18 cellular contexts compared by ENCODE assay signal in the genomic region with DNA sequence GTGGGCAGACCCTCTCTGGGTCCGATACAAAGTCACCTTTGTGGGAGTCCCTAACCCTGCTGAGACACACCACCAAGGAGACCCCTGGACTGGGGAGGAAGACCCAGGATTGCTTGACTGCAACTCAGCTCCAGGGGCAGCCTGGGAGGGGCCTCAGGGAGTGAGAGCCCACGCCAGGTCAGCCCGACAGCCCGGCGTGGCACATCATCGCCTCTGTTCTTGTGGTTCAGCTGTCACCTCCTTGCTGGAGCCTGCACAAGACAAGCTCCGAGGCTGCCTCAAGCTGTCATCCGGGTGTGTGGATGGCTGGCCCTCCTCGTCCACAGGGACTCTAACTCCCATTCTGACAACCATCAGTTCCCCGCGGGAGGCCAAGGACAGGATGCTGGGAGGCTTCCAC.
DNase-seq lines count a peak whose midpoint lies in the region; ATAC-seq, FAIRE-seq and TF ChIP-seq lines count a peak whose summit lies in the region.
"Had no signal": no experiment of that assay in that cellular context is flagged by ENCODE, and none has a peak within 500 bp of the region (broad histone marks: within the 10 kb centered on the region; RNA-seq: fewer than 3 reads in every experiment).

No MANE protein-coding gene starts in this region.

- H3K4me2 ChIP-seq in HepG2 (ENCODE audit: low read depth, low read length), result no peak overlapping the region
- H3K4me2 ChIP-seq: BLaER1 had no signal

- TF ChIP-seq RAD21 in HepG2 (CRISPR knock-in tag; IDR thresholded peaks at IDR 0.05), result no peak

- in situ Hi-C loops in HepG2 (cut with HindIII; ENCODE audit: extremely low pct_ligation_motif_present, low pct_unique_long_range_greater_than_20kb), result no loop called here

- no peaks in the 10 kb centered on the region for H3K27me3 Mint-ChIP-seq in activated CD8-positive, alpha-beta T cell treated with anti-CD3 and anti-CD28 coated beads, Interleukin-2, amount 10 ng/mL, durations not matched to agents 7 days and 5 days (ENCODE audit: low read depth)

- H3K36me3 Mint-ChIP-seq in activated CD8-positive, alpha-beta T cell treated with anti-CD3 and anti-CD28 coated beads, Interleukin-2, amount 10 ng/mL, durations not matched to agents 7 days and 5 days (ENCODE audit: low read depth), result no peaks in the 10 kb centered on the region
- H3K36me3 Mint-ChIP-seq: CD14-positive monocyte; CD4-positive, alpha-beta memory T cell had no signal

- no peaks in the 10 kb centered on the region for H3K9me3 Mint-ChIP-seq in activated CD8-positive, alpha-beta T cell treated with anti-CD3 and anti-CD28 coated beads, Interleukin-2, amount 10 ng/mL, durations not matched to agents 7 days and 5 days (ENCODE audit: insufficient read depth)
- H3K9me3 Mint-ChIP-seq: CD14-positive monocyte; CD4-positive, alpha-beta memory T cell had no signal

- BruUV-seq in HepG2 (replicated peaks; lab: Mats Ljungman, UMichigan), result no TSS peak

- H3K9me3 ChIP-seq in right atrium auricular region, result no peaks in the 10 kb centered on the region
- H3K9me3 ChIP-seq in right lobe of liver, result no peaks in the 10 kb centered on the region
- no peaks in the 10 kb centered on the region for H3K9me3 ChIP-seq in HepG2 (ENCODE audit: low read length)
- H3K9me3 ChIP-seq in lower lobe of right lung, result no peaks in the 10 kb centered on the region
- H3K9me3 ChIP-seq: BLaER1, HAP-1 had no signal

- CTCF ChIA-PET in HepG2 (lab: Yijun Ruan, JAX; ENCODE audit: low intra/inter-chr PET ratio, low total read pairs), result no interaction called here
- CTCF ChIA-PET in activated CD8-positive, alpha-beta T cell treated with anti-CD3 and anti-CD28 coated beads, Interleukin-2, amount 10 ng/mL, durations not matched to agents 7 days and 5 days (lab: Charles Lee), result no interaction called here

- TF ChIP-seq CTCF in right atrium auricular region (IDR thresholded peaks at IDR 0.05) (no peak), right lobe of liver (IDR thresholded peaks at IDR 0.05) (no peak), HepG2 (CRISPR knock-in tag; IDR thresholded peaks at IDR 0.05) (no peak), lower lobe of right lung (IDR thresholded peaks at IDR 0.05) (no peak)

- no peaks in the 10 kb centered on the region for H3K4me1 ChIP-seq in right atrium auricular region
- no peaks in the 10 kb centered on the region for H3K4me1 ChIP-seq in right lobe of liver
- H3K4me1 ChIP-seq in HepG2 (ENCODE audit: insufficient read depth, low read length), result peaks cover 10% of the 10 kb centered on the region
- no peaks in the 10 kb centered on the region for H3K4me1 ChIP-seq in lower lobe of right lung
- H3K4me1 ChIP-seq: HAP-1 had no signal

- DNase-seq in Right ventricle myocardium inferior (ENCODE audit: missing footprints) (peak; percentile 33), right atrium auricular region (ENCODE audit: low spot score) (no peak), right lobe of liver (peak in 2 of 3 donors; percentile 13 to 37), HepG2 (ENCODE audit: low spot score) (no peak), lower lobe of right lung (peak; percentile 37), NCI-H82 treated with DMSO at 0.1 percent for 48 hours (lab: John Stamatoyannopoulos, UW; ENCODE audit: unreplicated experiment) (no peak)
- no peak for DNase-seq in activated CD8-positive, alpha-beta T cell treated with anti-CD3 and anti-CD28 coated beads, Interleukin-2, amount 10 ng/mL, durations not matched to agents 7 days and 5 days
- DNase-seq: 8988T; CD4-positive, alpha-beta memory T cell; DMS153; DMS79; GDM1; GM23248 had no signal

- no peak overlapping the region for H3K27ac Mint-ChIP-seq in activated CD8-positive, alpha-beta T cell treated with anti-CD3 and anti-CD28 coated beads, Interleukin-2, amount 10 ng/mL, durations not matched to agents 7 days and 5 days
- H3K27ac Mint-ChIP-seq: CD4-positive, alpha-beta memory T cell had no signal

- no peak overlapping the region for H3K4me3 Mint-ChIP-seq in activated CD8-positive, alpha-beta T cell treated with anti-CD3 and anti-CD28 coated beads, Interleukin-2, amount 10 ng/mL, durations not matched to agents 7 days and 5 days
- H3K4me3 Mint-ChIP-seq: CD14-positive monocyte; CD4-positive, alpha-beta memory T cell had no signal

- no peak for ATAC-seq in Right ventricle myocardium inferior
- ATAC-seq in right lobe of liver, result no peak
- no peak for ATAC-seq in HepG2
- ATAC-seq in lower lobe of right lung, result no peak
- ATAC-seq in activated CD8-positive, alpha-beta T cell treated with anti-CD3 and anti-CD28 coated beads, Interleukin-2, amount 10 ng/mL, durations not matched to agents 7 days and 5 days, result no peak

- no peaks in the 10 kb centered on the region for H3K79me2 ChIP-seq in HepG2 (ENCODE audit: insufficient read depth, low read length)

- intact Hi-C loops in Right ventricle myocardium inferior (cut with DNase I) (no loop called here), right lobe of liver (cut with DNase I) (no loop called here), HepG2 (cut with micrococcal nuclease; ENCODE audit: unreplicated experiment) (no loop called here), lower lobe of right lung (cut with DNase I) (no loop called here)

- POLR2A ChIA-PET in HepG2 (lab: Yijun Ruan, JAX), result no interaction called here
- POLR2A ChIA-PET in activated CD8-positive, alpha-beta T cell treated with anti-CD3 and anti-CD28 coated beads, Interleukin-2, amount 10 ng/mL, durations not matched to agents 7 days and 5 days (lab: Charles Lee), result no interaction called here

- FAIRE-seq in HepG2 (lab: Jason Lieb, UNC), result no peak
- FAIRE-seq: GM12892, GM18507 had no signal

- no peaks in the 10 kb centered on the region for H3K4me1 Mint-ChIP-seq in activated CD8-positive, alpha-beta T cell treated with anti-CD3 and anti-CD28 coated beads, Interleukin-2, amount 10 ng/mL, durations not matched to agents 7 days and 5 days (ENCODE audit: low read depth)
- H3K4me1 Mint-ChIP-seq: CD14-positive monocyte; CD4-positive, alpha-beta memory T cell had no signal

- no peaks in the 10 kb centered on the region for H4K20me1 ChIP-seq in HepG2 (ENCODE audit: insufficient read depth, low read length)
- H4K20me1 ChIP-seq: BLaER1 had no signal

- no peak overlapping the region for H3K9ac ChIP-seq in HepG2 (ENCODE audit: insufficient read depth, low read depth, low read length)
- H3K9ac ChIP-seq: BLaER1, GM23248 had no signal

- H3K27me3 ChIP-seq in right atrium auricular region (no peaks in the 10 kb centered on the region), right lobe of liver (no peaks in the 10 kb centered on the region), HepG2 (ENCODE audit: control insufficient read depth in 1 of 2, insufficient read depth in 2 of 2, low read length in 2 of 2) (peaks cover 1 to 23% of the 10 kb centered on the region in 2 experiments; a peak in 4 of 5 replicates), lower lobe of right lung (ENCODE audit: low read depth) (no peaks in the 10 kb centered on the region)
- H3K27me3 ChIP-seq: BLaER1 had no signal

- no peak overlapping the region for H3K4me3 ChIP-seq in right atrium auricular region
- H3K4me3 ChIP-seq in right lobe of liver, result no peak overlapping the region
- H3K4me3 ChIP-seq in HepG2 (replicated peaks in 1 of 3; ENCODE audit: insufficient read depth in 1 of 3, low read depth in 2 of 3, low read length in 3 of 3), result no peak overlapping the region
- no peak overlapping the region for H3K4me3 ChIP-seq in lower lobe of right lung
- H3K4me3 ChIP-seq: BLaER1, GM23248, HAP-1 had no signal

- TF ChIP-seq POLR2A in right lobe of liver (IDR thresholded peaks at IDR 0.05) (no peak), HepG2 (IDR thresholded peaks at IDR 0.05; ENCODE audit: insufficient read depth in 1 of 2, low read depth in 2 of 2, low read length in 2 of 2) (no peak)

- no peak overlapping the region for H2AFZ ChIP-seq in HepG2 (ENCODE audit: low read length)
- H2AFZ ChIP-seq: GM23248 had no signal

- TF ChIP-seq EP300 in HepG2 (IDR thresholded peaks at IDR 0.05; ENCODE audit: low read depth in 2 of 2, low read length in 2 of 2) (no peak), HepG2 (CRISPR knock-in tag; IDR thresholded peaks at IDR 0.05; ENCODE audit: borderline replicate concordance) (no peak)

- H3K27ac ChIP-seq in right atrium auricular region, result no peak overlapping the region
- no peak overlapping the region for H3K27ac ChIP-seq in right lobe of liver
- H3K27ac ChIP-seq in HepG2 (ENCODE audit: extremely low read length, insufficient read depth, low read length), result no peak overlapping the region
- H3K27ac ChIP-seq in lower lobe of right lung, result no peak overlapping the region
- H3K27ac ChIP-seq: BLaER1, GM23248 had no signal

- 87% methylated on average over 3 of the region's 11 CpGs for WGBS in right lobe of liver (ENCODE audit: insufficient coverage, low coverage, low lambda C conversion rate, missing lambda C conversion rate)
- WGBS in HepG2 (ENCODE audit: low lambda C conversion rate), result 17% methylated on average over 1 of the region's 11 CpGs

- H3K36me3 ChIP-seq in right atrium auricular region (no peaks in the 10 kb centered on the region), right lobe of liver (no peaks in the 10 kb centered on the region), HepG2 (replicated peaks in 1 of 2; ENCODE audit: control insufficient read depth in 1 of 2, insufficient read depth in 2 of 2, low read length in 2 of 2) (no peaks in the 10 kb centered on the region), lower lobe of right lung (no peaks in the 10 kb centered on the region)
- H3K36me3 ChIP-seq: BLaER1, HAP-1 had no signal

TF ChIP-seq in HepG2, 621 proteins besides CTCF, POLR2A, EP300 and RAD21 (continues in another document):
- TF ChIP-seq ZNF30 (CRISPR knock-in tag; IDR thresholded peaks at IDR 0.05) (no peak), ZNF564 (CRISPR knock-in tag; IDR thresholded peaks at IDR 0.05) (no peak), STAG1 (CRISPR knock-in tag; IDR thresholded peaks at IDR 0.05) (no peak), NCOA1 (CRISPR knock-in tag; IDR thresholded peaks at IDR 0.05) (no peak), ZNF280B (CRISPR knock-in tag; IDR thresholded peaks at IDR 0.05; ENCODE audit: borderline replicate concordance) (no peak), GABPB1 (CRISPR knock-in tag; IDR thresholded peaks at IDR 0.05) (no peak), ZNF274 (CRISPR knock-in tag; IDR thresholded peaks at IDR 0.05) (no peak), EED (CRISPR knock-in tag; IDR thresholded peaks at IDR 0.05) (no peak), RFXANK (CRISPR knock-in tag; IDR thresholded peaks at IDR 0.05) (no peak), HDAC1 (CRISPR knock-in tag; IDR thresholded peaks at IDR 0.05) (no peak)

Comparison
In these comparisons a context has a peak if more than half of its experiments do, and no peak if none do; other contexts are left out.
1. DNase-seq: peak in Right ventricle myocardium inferior (single experiment), right lobe of liver (2 of 3) and lower lobe of right lung (single experiment); none in right atrium auricular region (single experiment), HepG2 (single experiment), NCI-H82 treated with DMSO at 0.1 percent for 48 hours (single experiment) and activated CD8-positive, alpha-beta T cell treated with anti-CD3 and anti-CD28 coated beads, Interleukin-2, amount 10 ng/mL, durations not matched to agents 7 days and 5 days (single experiment).